ENCODE assay signal across 13 cellular contexts in genomic region chr2:74576151-74576755, GRCh38. TPM values are rescaled to one million over a fixed set of nuclear protein-coding genes. Genes with fewer than 3 reads are reported as not detected.
DNase-seq lines count a peak whose midpoint lies in the region; TF ChIP-seq lines count a peak whose summit lies in the region.
"Had no signal": no experiment of that assay in that cellular context is flagged by ENCODE, and none has a peak within 500 bp of the region (broad histone marks: within the 10 kb centered on the region; RNA-seq: fewer than 3 reads in every experiment).

No MANE protein-coding gene starts in this region.

- H3K27ac Mint-ChIP-seq in T-helper 1 cell treated with Interleukin-12 subunit alpha and Interleukin-12 subunit beta and Interleukin-4 antibody, amounts not matched to agents 30 μg/mL and 1 μg/mL, for 36 hours = peak overlapping the region; percentile 17

- peaks cover 39% of the 10 kb centered on the region for H3K4me1 Mint-ChIP-seq in T-helper 1 cell treated with Interleukin-12 subunit alpha and Interleukin-12 subunit beta and Interleukin-4 antibody, amounts not matched to agents 30 μg/mL and 1 μg/mL, for 36 hours (ENCODE audit: low read depth)

- DNase-seq in T-helper 1 cell (no peak), NCI-H524 (lab: John Stamatoyannopoulos, UW) (peak; percentile 93 to 98), fibroblast of villous mesenchyme (ENCODE audit: low read depth) (peak; percentile 74), substantia nigra (lab: John Stamatoyannopoulos, UW) (no peak), NCI-H1436 treated with DMSO at 0.1 percent for 48 hours (lab: John Stamatoyannopoulos, UW) (no peak)
- no peak for DNase-seq in stimulated activated CD4-positive, alpha-beta T cell treated with anti-CD3 and anti-CD28 coated beads, Interleukin-4, amount 100 ng/mL, for 4 hours
- DNase-seq in activated CD4-positive, alpha-beta T cell treated with anti-CD3 and anti-CD28 coated beads for 48 hours = no peak
- DNase-seq: activated T-cell treated with anti-CD3 and anti-CD28 coated beads for 4 hours, NCI-H1092 treated with DMSO at 0.1 percent for 48 hours had no signal

- no peak overlapping the region for H3K4me3 ChIP-seq in fibroblast of villous mesenchyme (ENCODE audit: low read depth, low read length)
- H3K4me3 ChIP-seq: A549, esophagus muscularis mucosa had no signal

- H3K9me3 Mint-ChIP-seq in T-helper 1 cell treated with Interleukin-12 subunit alpha and Interleukin-12 subunit beta and Interleukin-4 antibody, amounts not matched to agents 30 μg/mL and 1 μg/mL, for 36 hours = no peaks in the 10 kb centered on the region

- no peaks in the 10 kb centered on the region for H3K27me3 Mint-ChIP-seq in T-helper 1 cell treated with Interleukin-12 subunit alpha and Interleukin-12 subunit beta and Interleukin-4 antibody, amounts not matched to agents 30 μg/mL and 1 μg/mL, for 36 hours (ENCODE audit: low read depth)

- H3K27ac ChIP-seq in substantia nigra (ENCODE audit: low read depth, low read length, poor library complexity, severe bottlenecking) = peak overlapping the region; percentile 46
- H3K27ac ChIP-seq: A549 had no signal

- no peak for TF ChIP-seq CTCF in fibroblast of villous mesenchyme (IDR thresholded peaks at IDR 0.05; ENCODE audit: insufficient read depth, low read depth, low read length)

- no peak overlapping the region for H3K4me3 Mint-ChIP-seq in T-helper 1 cell treated with Interleukin-12 subunit alpha and Interleukin-12 subunit beta and Interleukin-4 antibody, amounts not matched to agents 30 μg/mL and 1 μg/mL, for 36 hours
- H3K4me3 Mint-ChIP-seq: natural killer cell treated with Interleukin-12 subunit alpha and Interleukin-12 subunit beta and Interleukin-15 and Interleukin-18, amount 100 ng/mL, for 72 hours had no signal

- peaks cover 6% of the 10 kb centered on the region for H3K36me3 Mint-ChIP-seq in T-helper 1 cell treated with Interleukin-12 subunit alpha and Interleukin-12 subunit beta and Interleukin-4 antibody, amounts not matched to agents 30 μg/mL and 1 μg/mL, for 36 hours (ENCODE audit: low read depth)
- H3K36me3 Mint-ChIP-seq: natural killer cell treated with Interleukin-12 subunit alpha and Interleukin-12 subunit beta and Interleukin-15 and Interleukin-18, amount 100 ng/mL, for 72 hours had no signal

RNA-seq across cellular contexts. Expression of gene DOK1, which starts 21.7 kb away (rescaled TPM):
- total RNA-seq in fibroblast of villous mesenchyme = 9.9 and 20.0 TPM in 2 replicates

RNA-seq across cellular contexts. Expression of gene LOXL3, which starts 22.5 kb away (rescaled TPM):
- total RNA-seq in fibroblast of villous mesenchyme = 9.9 and 10.6 TPM in 2 replicates

RNA-seq across cellular contexts. Expression of gene HTRA2, which starts 46.5 kb away (rescaled TPM):
- total RNA-seq in fibroblast of villous mesenchyme = 36.7 and 40.2 TPM in 2 replicates

RNA-seq across cellular contexts. Expression of gene AUP1, which starts 46.7 kb away (rescaled TPM):
- 60.2 and 68.2 TPM in 2 replicates for total RNA-seq in fibroblast of villous mesenchyme

RNA-seq across cellular contexts. Expression of gene DQX1, which starts 50.2 kb away (rescaled TPM):
- not detected in 2 replicates for total RNA-seq in fibroblast of villous mesenchyme
- total RNA-seq: esophagus muscularis mucosa had no signal

Comparison
In these comparisons a context has a peak if more than half of its experiments do, and no peak if none do; other contexts are left out.
1. DNase-seq: peak in NCI-H524 (2 of 2) and fibroblast of villous mesenchyme (single experiment); none in T-helper 1 cell (0 of 5), substantia nigra (0 of 49), NCI-H1436 treated with DMSO at 0.1 percent for 48 hours (single experiment), stimulated activated CD4-positive, alpha-beta T cell treated with anti-CD3 and anti-CD28 coated beads, Interleukin-4, amount 100 ng/mL, for 4 hours (0 of 2) and activated CD4-positive, alpha-beta T cell treated with anti-CD3 and anti-CD28 coated beads for 48 hours (single experiment).